Comparison of ENCODE assay signal across 8 cellular contexts in the genomic region with DNA sequence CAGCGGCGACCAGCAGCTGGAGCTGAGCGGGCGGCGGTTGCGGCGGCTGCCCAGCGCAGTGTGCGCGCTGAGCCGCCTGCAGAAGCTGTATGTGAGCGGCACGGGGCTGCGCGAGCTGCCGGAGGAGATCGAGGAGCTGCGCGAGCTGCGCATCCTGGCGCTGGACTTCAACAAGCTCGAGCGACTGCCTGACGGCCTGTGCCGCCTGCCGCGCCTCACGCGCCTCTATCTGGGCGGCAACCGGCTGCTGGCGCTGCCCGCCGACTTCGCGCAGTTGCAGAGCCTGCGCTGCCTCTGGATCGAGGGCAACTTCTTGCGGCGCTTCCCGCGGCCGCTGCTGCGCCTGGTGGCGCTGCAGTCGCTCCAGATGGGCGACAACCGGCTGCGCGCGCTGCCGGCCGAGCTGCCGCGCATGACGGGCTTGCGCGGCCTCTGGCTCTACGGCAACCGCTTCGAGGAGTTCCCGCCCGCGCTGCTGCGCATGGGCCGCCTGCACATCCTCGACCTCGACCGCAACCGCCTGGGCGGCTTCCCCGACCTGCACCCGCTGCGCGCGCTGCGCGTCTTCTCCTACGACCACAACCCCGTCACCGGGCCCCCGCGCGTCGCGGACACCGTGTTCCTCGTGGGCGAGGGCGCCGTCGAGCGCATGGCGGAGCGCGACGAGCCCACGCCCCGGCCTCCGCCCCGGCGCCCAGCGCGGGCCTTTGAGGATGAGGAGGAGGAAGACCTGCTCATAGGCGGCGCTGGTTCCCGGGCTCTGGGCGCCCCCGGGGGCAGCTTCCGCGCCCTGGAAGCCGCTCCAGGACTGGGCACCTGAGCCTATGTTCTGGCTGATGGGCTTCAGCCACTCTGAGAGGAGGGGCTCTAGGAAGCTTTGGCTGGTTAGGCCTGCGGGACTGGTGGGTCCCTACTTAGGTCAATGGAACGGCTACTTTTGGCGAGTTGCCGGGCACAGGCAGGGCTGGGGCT. TPM values are rescaled to one million over a fixed set of nuclear protein-coding genes. Genes with fewer than 3 reads are reported as not detected.
DNase-seq lines count a peak whose midpoint lies in the region; ATAC-seq and TF ChIP-seq lines count a peak whose summit lies in the region.

No MANE protein-coding gene starts in this region.

- H3K27ac ChIP-seq in stomach: peak overlapping the region; percentile 9 to 81 (median 49)

- no peaks in the 10 kb centered on the region for H3K9me3 ChIP-seq in stomach

- POLR2A ChIA-PET in naive thymus-derived CD8-positive, alpha-beta T cell (lab: Charles Lee): no interaction called here

- no peak for TF ChIP-seq EP300 in stomach (IDR thresholded peaks at IDR 0.05)

- peak; percentile 73 for ATAC-seq in GM18502 (IDR thresholded peaks at IDR 0.05; ENCODE audit: poor library complexity, unreplicated experiment)
- peak; percentile 65 for ATAC-seq in HG03442 (IDR thresholded peaks at IDR 0.05; ENCODE audit: unreplicated experiment)
- ATAC-seq in activated T-cell treated with anti-CD3 and anti-CD28 coated beads, Interleukin-2, amount 50 U/mL, for 4 hours: peak; percentile 91 to 93
- peak; percentile 81 to 86 for ATAC-seq in naive thymus-derived CD8-positive, alpha-beta T cell
- no peak for ATAC-seq in HG02973 (IDR thresholded peaks at IDR 0.05; ENCODE audit: unreplicated experiment)

- intact Hi-C loops in stomach (cut with DNase I; ENCODE audit: low total_unique reads): no loop called here

- peaks cover 56% of the 10 kb centered on the region for H3K27me3 Mint-ChIP-seq in activated T-cell treated with anti-CD3 and anti-CD28 coated beads, Interleukin-2, amount 50 U/mL, for 4 hours (ENCODE audit: low read depth)
- H3K27me3 Mint-ChIP-seq in naive thymus-derived CD8-positive, alpha-beta T cell: peaks cover 31 to 80% (median 41%) of the 10 kb centered on the region in 5 donors

- peak in 5 of 7 experiments; percentile 33 to 71 (median 47) for TF ChIP-seq CTCF in stomach (IDR thresholded peaks at IDR 0.05)

- WGBS in stomach, 5 donors: 1 to 11% (median 6%) methylated on average over 31 to 116 of the region's 116 CpGs

- H3K4me3 ChIP-seq in stomach: peak overlapping the region; percentile 32 to 46 (median 36)

- H3K27me3 ChIP-seq in stomach: peaks cover 2 to 94% (median 54%) of the 10 kb centered on the region in 3 donors

- DNase-seq in NCI-H748 treated with DMSO at 0.1 percent for 48 hours (lab: John Stamatoyannopoulos, UW) (peak; percentile 66), fibroblast of gingiva (ENCODE audit: low read depth) (peak; percentile 72), stomach (peak; percentile 77)
- DNase-seq in activated T-cell treated with anti-CD3 and anti-CD28 coated beads, Interleukin-2, amount 50 U/mL, for 4 hours: peak; percentile 30
- peak in 9 of 10 donors; percentile 22 to 66 (median 40) for DNase-seq in naive thymus-derived CD8-positive, alpha-beta T cell

- H3K27ac Mint-ChIP-seq in naive thymus-derived CD8-positive, alpha-beta T cell: no peak overlapping the region

- H3K4me3 Mint-ChIP-seq in activated T-cell treated with anti-CD3 and anti-CD28 coated beads, Interleukin-2, amount 50 U/mL, for 4 hours: peak overlapping the region; percentile 38
- H3K4me3 Mint-ChIP-seq in naive thymus-derived CD8-positive, alpha-beta T cell: peak overlapping the region in 8 of 10 donors; percentile 7 to 67 (median 40)

- peaks cover 18 to 39% (median 22%) of the 10 kb centered on the region in 4 donors for H3K4me1 ChIP-seq in stomach

- H3K4me1 Mint-ChIP-seq in activated T-cell treated with anti-CD3 and anti-CD28 coated beads, Interleukin-2, amount 50 U/mL, for 4 hours (ENCODE audit: low read depth): peaks cover 8% of the 10 kb centered on the region
- H3K4me1 Mint-ChIP-seq in naive thymus-derived CD8-positive, alpha-beta T cell: peaks cover 4 to 10% (median 8%) of the 10 kb centered on the region in 4 donors

- no peaks in the 10 kb centered on the region for H3K36me3 ChIP-seq in stomach

- H3K9me3 Mint-ChIP-seq in activated T-cell treated with anti-CD3 and anti-CD28 coated beads, Interleukin-2, amount 50 U/mL, for 4 hours: no peaks in the 10 kb centered on the region
- H3K9me3 Mint-ChIP-seq in naive thymus-derived CD8-positive, alpha-beta T cell: peaks cover 0 to 2% (median 0%) of the 10 kb centered on the region in 9 donors

- H3K36me3 Mint-ChIP-seq in activated T-cell treated with anti-CD3 and anti-CD28 coated beads, Interleukin-2, amount 50 U/mL, for 4 hours (ENCODE audit: insufficient read depth): no peaks in the 10 kb centered on the region
- H3K36me3 Mint-ChIP-seq in naive thymus-derived CD8-positive, alpha-beta T cell: no peaks in the 10 kb centered on the region

- no peak for TF ChIP-seq POLR2A in stomach (IDR thresholded peaks at IDR 0.05)

RNA-seq across cellular contexts. Expression of a gene that starts 0.8 kb away (rescaled TPM):
- not detected for total RNA-seq in activated T-cell treated with anti-CD3 and anti-CD28 coated beads, Interleukin-2, amount 50 U/mL, for 4 hours
- not detected for total RNA-seq in naive thymus-derived CD8-positive, alpha-beta T cell
- polyA plus RNA-seq in naive thymus-derived CD8-positive, alpha-beta T cell: not detected
- total RNA-seq in stomach: 1 to 10 TPM in 1 of 5 donors, under 1 TPM in 2, not detected in 2; 0.43 to 1.3 (median 0.92) TPM
- under 1 TPM; 0.44 to 0.76 (median 0.73) TPM for polyA plus RNA-seq in stomach
